9 cellular contexts compared by ENCODE assay signal in genomic region chr3:189294649-189295048, GRCh38.
"Had no signal": no experiment of that assay in that cellular context is flagged by ENCODE, and none has a peak within 500 bp of the region (broad histone marks: within the 10 kb centered on the region; RNA-seq: fewer than 3 reads in every experiment).

No MANE protein-coding gene starts in this region.

- H3K27ac ChIP-seq: HL-60 had no signal

- H3K36me3 ChIP-seq: HAP-1 had no signal

- H3K4me3 ChIP-seq: GM23338, HAP-1 had no signal

- ATAC-seq: GM23338, HCT116, HepG2 had no signal

- H3K4me1 ChIP-seq: HAP-1 had no signal

- H3K9me3 ChIP-seq: HAP-1 had no signal

- DNase-seq: H7, HFFc6, KBM-7 had no signal

- H3K4me2 ChIP-seq: GM23338 had no signal

- FAIRE-seq: H1, HepG2 had no signal

- H2AFZ ChIP-seq: GM23338 had no signal
